ENCODE assay signal across 8 cellular contexts in the genomic region with DNA sequence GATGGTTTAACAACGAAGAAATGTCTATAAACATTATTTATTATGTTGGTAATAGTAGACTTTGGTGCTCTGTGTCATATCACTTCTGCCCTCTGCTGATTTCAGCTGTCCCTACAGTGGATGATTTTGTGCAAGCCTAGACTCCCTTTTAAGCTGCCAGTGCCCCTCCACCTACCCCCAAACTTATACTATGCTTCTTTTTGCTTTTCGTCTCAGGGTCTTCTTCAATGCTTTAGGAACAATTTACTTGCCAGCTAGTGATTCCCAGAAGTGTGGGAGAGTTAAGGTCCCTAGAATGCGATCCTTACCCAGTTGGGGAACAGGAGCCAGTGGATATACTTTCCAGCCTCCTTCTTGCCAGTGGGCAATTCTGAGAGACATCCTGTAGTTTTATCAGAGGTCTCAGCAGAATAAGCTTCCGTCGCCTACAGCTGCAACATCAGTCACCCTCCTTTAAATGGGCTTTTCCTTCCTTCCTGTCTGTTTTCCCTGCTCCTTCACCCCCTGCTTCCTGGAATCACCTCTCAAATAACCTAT. TPM values are rescaled to one million over a fixed set of nuclear protein-coding genes. Genes with fewer than 3 reads are reported as not detected.
DNase-seq lines count a peak whose midpoint lies in the region; TF ChIP-seq lines count a peak whose summit lies in the region.
"Had no signal": no experiment of that assay in that cellular context is flagged by ENCODE, and none has a peak within 500 bp of the region (broad histone marks: within the 10 kb centered on the region; RNA-seq: fewer than 3 reads in every experiment).

No MANE protein-coding gene starts in this region.

- TF ChIP-seq EP300 in tibial nerve (IDR thresholded peaks at IDR 0.05): no peak

- H3K4me3 ChIP-seq in GM12875 (ENCODE audit: low read depth, low read length): peak overlapping the region; percentile 2
- H3K4me3 ChIP-seq in SK-N-MC: peak overlapping the region; percentile 9; the same call in 1 of the 2 replicates
- H3K4me3 ChIP-seq in epithelial cell of esophagus (ENCODE audit: low read length): no peak overlapping the region
- H3K4me3 ChIP-seq in tibial nerve: no peak overlapping the region

- H3K27ac ChIP-seq in SK-N-MC (no peak overlapping the region), tibial nerve (peak overlapping the region in 1 of 4 donors; percentile 52)

- H3K9me3 ChIP-seq in SK-N-MC (ENCODE audit: low read depth, low read length): no peaks in the 10 kb centered on the region
- no peaks in the 10 kb centered on the region for H3K9me3 ChIP-seq in tibial nerve

- no peak overlapping the region for H3K9ac ChIP-seq in SK-N-MC (ENCODE audit: insufficient read length)

- H3K4me1 ChIP-seq in tibial nerve: peaks cover 0 to 13% (median 3%) of the 10 kb centered on the region in 4 donors

- no peaks in the 10 kb centered on the region for H3K36me3 ChIP-seq in SK-N-MC (ENCODE audit: insufficient read depth, low read length)
- no peaks in the 10 kb centered on the region for H3K36me3 ChIP-seq in tibial nerve

- no peak for TF ChIP-seq CTCF in GM12875 (IDR thresholded peaks at IDR 0.05; ENCODE audit: borderline replicate concordance, insufficient read depth, low read depth, low read length)
- TF ChIP-seq CTCF in epithelial cell of esophagus (IDR thresholded peaks at IDR 0.05; ENCODE audit: insufficient read depth, low read depth, low read length, missing control alignments): peak; percentile 16
- no peak for TF ChIP-seq CTCF in tibial nerve (IDR thresholded peaks at IDR 0.05)

- 55% methylated on average over 5 of the region's 5 CpGs for WGBS in tibial nerve, 2 donors

- DNase-seq in SK-N-MC (ENCODE audit: low read depth, low spot score) (no peak), epithelial cell of esophagus (ENCODE audit: low read depth) (no peak), SKM-1 treated with dmso at 0.1 percent for 144 hours (lab: John Stamatoyannopoulos, UW; ENCODE audit: unreplicated experiment) (no peak), NCI-H510A treated with DMSO at 0.1 percent for 48 hours (lab: John Stamatoyannopoulos, UW) (no peak), tibial nerve (ENCODE audit: low spot score in 2 of 2) (no peak)
- peak; percentile 24 for DNase-seq in stimulated activated CD8-positive, alpha-beta memory T cell treated with anti-CD3 and anti-CD28 coated beads, Interleukin-4, amount 100 ng/mL, for 48 hours
- DNase-seq: NCI-H774 had no signal

- TF ChIP-seq POLR2A in tibial nerve (IDR thresholded peaks at IDR 0.05): no peak

- no peaks in the 10 kb centered on the region for H3K27me3 ChIP-seq in tibial nerve

RNA-seq across cellular contexts. Expression of gene ICAM2, which starts 4.1 kb away (rescaled TPM):
- 10 to 100 TPM; 18.0 to 95.1 (median 36.3) TPM for total RNA-seq in tibial nerve

RNA-seq across cellular contexts. Expression of gene PRR29, which starts 18.2 kb away (rescaled TPM):
- 1 to 10 TPM in 1 of 4 donors, under 1 TPM in 2, not detected in 1; 0.20 to 1.3 (median 0.63) TPM for total RNA-seq in tibial nerve

RNA-seq across cellular contexts. Expression of gene SCN4A, which starts 43.6 kb away (rescaled TPM):
- total RNA-seq in tibial nerve: 1 to 10 TPM in 2 of 4 donors, under 1 TPM in 2; 0.21 to 2.4 (median 1.1) TPM

Comparison
In these comparisons a context has a peak if more than half of its experiments do, and no peak if none do; other contexts are left out.
1. H3K4me3 ChIP-seq: peak in GM12875 (single experiment) and SK-N-MC (single experiment); none in epithelial cell of esophagus (single experiment) and tibial nerve (0 of 4).